In the genomic region with DNA sequence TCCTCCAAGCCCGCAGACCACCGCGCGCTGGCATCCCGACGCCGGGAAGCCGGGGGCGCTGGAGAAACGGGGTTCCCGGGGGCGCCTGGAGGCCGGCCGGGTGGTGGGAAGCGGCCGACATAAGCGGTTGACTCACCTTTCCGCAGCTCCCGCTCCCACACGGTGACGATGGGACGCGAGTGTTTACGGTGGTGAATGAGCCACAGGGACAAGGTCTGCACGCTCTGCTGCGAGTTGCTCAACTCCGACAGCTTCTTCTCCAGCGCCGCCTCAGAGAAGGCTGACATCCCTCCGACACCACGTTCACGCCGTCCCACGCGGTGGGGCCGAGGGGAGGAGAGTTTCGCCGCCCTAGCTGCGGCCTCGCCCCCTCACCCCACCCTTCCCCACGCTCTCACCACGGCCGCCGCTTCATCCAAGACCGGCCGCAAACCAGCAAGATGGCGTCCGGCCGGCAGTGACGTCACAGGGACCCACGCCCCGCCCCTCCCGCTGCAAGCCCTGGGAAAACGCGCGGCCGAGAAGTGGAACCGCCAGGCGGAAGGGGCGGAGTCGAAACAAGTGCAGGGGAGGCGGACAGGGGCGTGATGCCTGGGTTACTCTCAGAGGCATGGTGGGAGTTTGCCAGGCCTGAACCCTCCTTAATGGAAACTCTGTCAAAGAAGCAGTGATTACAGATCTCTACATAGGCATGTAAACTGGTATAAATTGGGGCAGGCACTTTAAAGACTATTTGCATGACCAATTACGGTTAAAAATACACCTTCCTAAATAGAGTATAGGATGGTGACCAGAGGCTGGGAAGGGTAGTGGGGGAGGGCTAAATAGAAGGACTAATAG, we compare ENCODE assay signal across 1 cellular context.
TF ChIP-seq lines count a peak whose summit lies in the region.

A gene with protein sequence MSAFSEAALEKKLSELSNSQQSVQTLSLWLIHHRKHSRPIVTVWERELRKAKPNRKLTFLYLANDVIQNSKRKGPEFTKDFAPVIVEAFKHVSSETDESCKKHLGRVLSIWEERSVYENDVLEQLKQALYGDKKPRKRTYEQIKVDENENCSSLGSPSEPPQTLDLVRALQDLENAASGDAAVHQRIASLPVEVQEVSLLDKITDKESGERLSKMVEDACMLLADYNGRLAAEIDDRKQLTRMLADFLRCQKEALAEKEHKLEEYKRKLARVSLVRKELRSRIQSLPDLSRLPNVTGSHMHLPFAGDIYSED (minus strand): TSS at position 442 of the 840 bp plus-strand sequence. CDS start 155 bp downstream, at position 287.

TF ChIP-seq in HepG2, 621 proteins besides CTCF, POLR2A, EP300 and RAD21 (continued from another document):
- TF ChIP-seq, protein P1, sequence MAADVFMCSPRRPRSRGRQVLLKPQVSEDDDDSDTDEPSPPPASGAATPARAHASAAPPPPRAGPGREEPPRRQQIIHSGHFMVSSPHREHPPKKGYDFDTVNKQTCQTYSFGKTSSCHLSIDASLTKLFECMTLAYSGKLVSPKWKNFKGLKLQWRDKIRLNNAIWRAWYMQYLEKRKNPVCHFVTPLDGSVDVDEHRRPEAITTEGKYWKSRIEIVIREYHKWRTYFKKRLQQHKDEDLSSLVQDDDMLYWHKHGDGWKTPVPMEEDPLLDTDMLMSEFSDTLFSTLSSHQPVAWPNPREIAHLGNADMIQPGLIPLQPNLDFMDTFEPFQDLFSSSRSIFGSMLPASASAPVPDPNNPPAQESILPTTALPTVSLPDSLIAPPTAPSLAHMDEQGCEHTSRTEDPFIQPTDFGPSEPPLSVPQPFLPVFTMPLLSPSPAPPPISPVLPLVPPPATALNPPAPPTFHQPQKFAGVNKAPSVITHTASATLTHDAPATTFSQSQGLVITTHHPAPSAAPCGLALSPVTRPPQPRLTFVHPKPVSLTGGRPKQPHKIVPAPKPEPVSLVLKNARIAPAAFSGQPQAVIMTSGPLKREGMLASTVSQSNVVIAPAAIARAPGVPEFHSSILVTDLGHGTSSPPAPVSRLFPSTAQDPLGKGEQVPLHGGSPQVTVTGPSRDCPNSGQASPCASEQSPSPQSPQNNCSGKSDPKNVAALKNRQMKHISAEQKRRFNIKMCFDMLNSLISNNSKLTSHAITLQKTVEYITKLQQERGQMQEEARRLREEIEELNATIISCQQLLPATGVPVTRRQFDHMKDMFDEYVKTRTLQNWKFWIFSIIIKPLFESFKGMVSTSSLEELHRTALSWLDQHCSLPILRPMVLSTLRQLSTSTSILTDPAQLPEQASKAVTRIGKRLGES (CRISPR knock-in tag; IDR thresholded peaks at IDR 0.05; ENCODE audit: borderline replicate concordance), result no peak
- TF ChIP-seq DBP (CRISPR knock-in tag; IDR thresholded peaks at IDR 0.05; ENCODE audit: not compliant biosample characterization) (no peak), SOX13 (IDR thresholded peaks at IDR 0.05) (no peak), SOX13 (CRISPR knock-in tag; conservative IDR thresholded peaks at IDR 0.05 in 1 of 2, IDR thresholded peaks at IDR 0.05 in 1 of 2) (peak in 1 of 2 experiments; percentile 12; a peak in 1 of 4 replicates), YEATS2 (CRISPR knock-in tag; IDR thresholded peaks at IDR 0.05; ENCODE audit: borderline replicate concordance) (peak; percentile 89; the same call in 1 of the 2 replicates), NKX3-1 (CRISPR knock-in tag; IDR thresholded peaks at IDR 0.05) (no peak; the same call in 1 of the 2 replicates), GPN1 (CRISPR knock-in tag; IDR thresholded peaks at IDR 0.05; ENCODE audit: borderline replicate concordance) (no peak; the same call in 1 of the 2 replicates), ZNF891 (CRISPR knock-in tag; IDR thresholded peaks at IDR 0.05) (no peak), ZNF280D (CRISPR knock-in tag; IDR thresholded peaks at IDR 0.05) (no peak; the same call in 1 of the 2 replicates), ATF7 (IDR thresholded peaks at IDR 0.05) (peak; percentile 93), ATF7 (CRISPR knock-in tag; IDR thresholded peaks at IDR 0.05) (peak; percentile 93), ARHGAP35 (CRISPR knock-in tag; IDR thresholded peaks at IDR 0.05; ENCODE audit: borderline replicate concordance) (no peak), ZKSCAN1 (IDR thresholded peaks at IDR 0.05; ENCODE audit: low read length) (no peak), NFIB (CRISPR knock-in tag; IDR thresholded peaks at IDR 0.05; ENCODE audit: borderline replicate concordance) (no peak), GATAD2A (CRISPR knock-in tag; IDR thresholded peaks at IDR 0.05) (peak; percentile 63), CENPBD1 (CRISPR knock-in tag; IDR thresholded peaks at IDR 0.05; ENCODE audit: borderline replicate concordance, low read depth) (no peak), KDM3A (CRISPR knock-in tag; IDR thresholded peaks at IDR 0.05; ENCODE audit: low read depth) (peak; percentile 57; the same call in 1 of the 2 replicates), AHR (CRISPR knock-in tag; IDR thresholded peaks at IDR 0.05) (no peak), ZNF337 (CRISPR knock-in tag; IDR thresholded peaks at IDR 0.05; ENCODE audit: borderline replicate concordance, low read depth) (no peak), JUNB (CRISPR knock-in tag; IDR thresholded peaks at IDR 0.05; ENCODE audit: borderline replicate concordance) (no peak), THYN1 (CRISPR knock-in tag; IDR thresholded peaks at IDR 0.05; ENCODE audit: borderline replicate concordance, low read depth) (no peak), ZNF558 (CRISPR knock-in tag; IDR thresholded peaks at IDR 0.05; ENCODE audit: borderline replicate concordance) (peak; percentile 48; the same call in 1 of the 2 replicates), ZBTB33 (CRISPR knock-in tag; IDR thresholded peaks at IDR 0.05) (no peak), ZZZ3 (CRISPR knock-in tag; IDR thresholded peaks at IDR 0.05; ENCODE audit: borderline replicate concordance) (peak; percentile 54; the same call in 1 of the 2 replicates), GLI4 (CRISPR knock-in tag; IDR thresholded peaks at IDR 0.05; ENCODE audit: borderline replicate concordance) (no peak), HMG20A (CRISPR knock-in tag; IDR thresholded peaks at IDR 0.05; ENCODE audit: borderline replicate concordance) (peak; percentile 13; the same call in 1 of the 2 replicates), PHF8 (CRISPR knock-in tag; IDR thresholded peaks at IDR 0.05) (peak; percentile 92), ZNF136 (CRISPR knock-in tag; IDR thresholded peaks at IDR 0.05; ENCODE audit: low read depth) (no peak), RFX1 (IDR thresholded peaks at IDR 0.05) (no peak), NCOR1 (IDR thresholded peaks at IDR 0.05; ENCODE audit: borderline replicate concordance, low read length) (no peak; the same call in 1 of the 2 replicates), SCMH1 (CRISPR knock-in tag; IDR thresholded peaks at IDR 0.05; ENCODE audit: borderline replicate concordance) (no peak)
- TF ChIP-seq, protein P2, sequence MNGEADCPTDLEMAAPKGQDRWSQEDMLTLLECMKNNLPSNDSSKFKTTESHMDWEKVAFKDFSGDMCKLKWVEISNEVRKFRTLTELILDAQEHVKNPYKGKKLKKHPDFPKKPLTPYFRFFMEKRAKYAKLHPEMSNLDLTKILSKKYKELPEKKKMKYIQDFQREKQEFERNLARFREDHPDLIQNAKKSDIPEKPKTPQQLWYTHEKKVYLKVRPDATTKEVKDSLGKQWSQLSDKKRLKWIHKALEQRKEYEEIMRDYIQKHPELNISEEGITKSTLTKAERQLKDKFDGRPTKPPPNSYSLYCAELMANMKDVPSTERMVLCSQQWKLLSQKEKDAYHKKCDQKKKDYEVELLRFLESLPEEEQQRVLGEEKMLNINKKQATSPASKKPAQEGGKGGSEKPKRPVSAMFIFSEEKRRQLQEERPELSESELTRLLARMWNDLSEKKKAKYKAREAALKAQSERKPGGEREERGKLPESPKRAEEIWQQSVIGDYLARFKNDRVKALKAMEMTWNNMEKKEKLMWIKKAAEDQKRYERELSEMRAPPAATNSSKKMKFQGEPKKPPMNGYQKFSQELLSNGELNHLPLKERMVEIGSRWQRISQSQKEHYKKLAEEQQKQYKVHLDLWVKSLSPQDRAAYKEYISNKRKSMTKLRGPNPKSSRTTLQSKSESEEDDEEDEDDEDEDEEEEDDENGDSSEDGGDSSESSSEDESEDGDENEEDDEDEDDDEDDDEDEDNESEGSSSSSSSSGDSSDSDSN (CRISPR knock-in tag; IDR thresholded peaks at IDR 0.05), result peak; percentile 79
- TF ChIP-seq, protein P3, sequence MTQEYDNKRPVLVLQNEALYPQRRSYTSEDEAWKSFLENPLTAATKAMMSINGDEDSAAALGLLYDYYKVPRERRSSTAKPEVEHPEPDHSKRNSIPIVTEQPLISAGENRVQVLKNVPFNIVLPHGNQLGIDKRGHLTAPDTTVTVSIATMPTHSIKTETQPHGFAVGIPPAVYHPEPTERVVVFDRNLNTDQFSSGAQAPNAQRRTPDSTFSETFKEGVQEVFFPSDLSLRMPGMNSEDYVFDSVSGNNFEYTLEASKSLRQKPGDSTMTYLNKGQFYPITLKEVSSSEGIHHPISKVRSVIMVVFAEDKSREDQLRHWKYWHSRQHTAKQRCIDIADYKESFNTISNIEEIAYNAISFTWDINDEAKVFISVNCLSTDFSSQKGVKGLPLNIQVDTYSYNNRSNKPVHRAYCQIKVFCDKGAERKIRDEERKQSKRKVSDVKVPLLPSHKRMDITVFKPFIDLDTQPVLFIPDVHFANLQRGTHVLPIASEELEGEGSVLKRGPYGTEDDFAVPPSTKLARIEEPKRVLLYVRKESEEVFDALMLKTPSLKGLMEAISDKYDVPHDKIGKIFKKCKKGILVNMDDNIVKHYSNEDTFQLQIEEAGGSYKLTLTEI (CRISPR knock-in tag; conservative IDR thresholded peaks at IDR 0.05), result no peak
- TF ChIP-seq, protein P4, sequence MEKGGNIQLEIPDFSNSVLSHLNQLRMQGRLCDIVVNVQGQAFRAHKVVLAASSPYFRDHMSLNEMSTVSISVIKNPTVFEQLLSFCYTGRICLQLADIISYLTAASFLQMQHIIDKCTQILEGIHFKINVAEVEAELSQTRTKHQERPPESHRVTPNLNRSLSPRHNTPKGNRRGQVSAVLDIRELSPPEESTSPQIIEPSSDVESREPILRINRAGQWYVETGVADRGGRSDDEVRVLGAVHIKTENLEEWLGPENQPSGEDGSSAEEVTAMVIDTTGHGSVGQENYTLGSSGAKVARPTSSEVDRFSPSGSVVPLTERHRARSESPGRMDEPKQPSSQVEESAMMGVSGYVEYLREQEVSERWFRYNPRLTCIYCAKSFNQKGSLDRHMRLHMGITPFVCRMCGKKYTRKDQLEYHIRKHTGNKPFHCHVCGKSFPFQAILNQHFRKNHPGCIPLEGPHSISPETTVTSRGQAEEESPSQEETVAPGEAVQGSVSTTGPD (CRISPR knock-in tag; IDR thresholded peaks at IDR 0.05), result no peak
- TF ChIP-seq, protein P5, sequence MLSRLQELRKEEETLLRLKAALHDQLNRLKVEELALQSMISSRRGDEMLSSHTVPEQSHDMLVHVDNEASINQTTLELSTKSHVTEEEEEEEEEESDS (CRISPR knock-in tag; IDR thresholded peaks at IDR 0.05; ENCODE audit: borderline replicate concordance), result no peak
